In genomic region chr14:102822311-102822863, GRCh38 we compare ENCODE assay signal across 11 cellular contexts. TPM values are rescaled to one million over a fixed set of nuclear protein-coding genes. Genes with fewer than 3 reads are reported as not detected.
DNase-seq lines count a peak whose midpoint lies in the region; TF ChIP-seq lines count a peak whose summit lies in the region.
"Had no signal": no experiment of that assay in that cellular context is flagged by ENCODE, and none has a peak within 500 bp of the region (broad histone marks: within the 10 kb centered on the region; RNA-seq: fewer than 3 reads in every experiment).

No MANE protein-coding gene starts in this region.

- H3K27me3 Mint-ChIP-seq in activated T-cell treated with anti-CD3 and anti-CD28 coated beads, Interleukin-2, amount 50 U/mL, for 24 hours: no peaks in the 10 kb centered on the region

- peaks cover 0 to 24% (median 11%) of the 10 kb centered on the region in 4 donors for H3K4me1 ChIP-seq in transverse colon

- no peaks in the 10 kb centered on the region for H3K9me3 Mint-ChIP-seq in activated T-cell treated with anti-CD3 and anti-CD28 coated beads, Interleukin-2, amount 50 U/mL, for 24 hours

- H3K4me1 Mint-ChIP-seq in activated T-cell treated with anti-CD3 and anti-CD28 coated beads, Interleukin-2, amount 50 U/mL, for 24 hours (ENCODE audit: low read depth): peaks cover 93% of the 10 kb centered on the region

- H3K4me3 Mint-ChIP-seq in activated T-cell treated with anti-CD3 and anti-CD28 coated beads, Interleukin-2, amount 50 U/mL, for 24 hours: peak overlapping the region; percentile 65

- in situ Hi-C loops in transverse colon (cut with MboI; ENCODE audit: low pct_ligation_motif_present in 1 of 4, low pct_unique_long_range_greater_than_20kb in 1 of 4, low sequenced_read_pairs in 3 of 4): no loop called here

- intact Hi-C loops in transverse colon (cut with DNase I; ENCODE audit: low total_unique reads): no loop called here

- no peaks in the 10 kb centered on the region for H3K36me3 ChIP-seq in transverse colon

- TF ChIP-seq POLR2A in transverse colon (IDR thresholded peaks at IDR 0.05): no peak

- 76 to 84% methylated on average over 5 to 10 of the region's 10 CpGs for WGBS in transverse colon (ENCODE audit: low coverage in 1 of 2), 2 donors

- no peak overlapping the region for H3K4me3 ChIP-seq in transverse colon

- H3K27ac ChIP-seq in transverse colon: peak overlapping the region in 2 of 4 donors; percentile 22 to 55

- CTCF ChIA-PET in HEK293T (lab: Yijun Ruan, JAX): no interaction called here

- no peak for TF ChIP-seq CTCF in transverse colon (IDR thresholded peaks at IDR 0.05)

- no peak for TF ChIP-seq EP300 in transverse colon (IDR thresholded peaks at IDR 0.05; ENCODE audit: low read depth)

- H3K36me3 Mint-ChIP-seq in activated T-cell treated with anti-CD3 and anti-CD28 coated beads, Interleukin-2, amount 50 U/mL, for 24 hours (ENCODE audit: low read depth): peaks cover 77% of the 10 kb centered on the region

- H3K9me3 ChIP-seq in transverse colon: no peaks in the 10 kb centered on the region

- H3K27ac Mint-ChIP-seq in activated T-cell treated with anti-CD3 and anti-CD28 coated beads, Interleukin-2, amount 50 U/mL, for 24 hours: peak overlapping the region; percentile 96

- POLR2A ChIA-PET in HEK293T (lab: Yijun Ruan, JAX): no interaction called here

- H3K27me3 ChIP-seq in transverse colon: no peaks in the 10 kb centered on the region

- peak; percentile 55 for DNase-seq in stimulated activated naive CD4-positive, alpha-beta T cell treated with Interleukin-2 at 50 U/mL for 16 hours (lab: John Stamatoyannopoulos, UW)
- DNase-seq in stimulated activated naive CD4-positive, alpha-beta T cell (lab: John Stamatoyannopoulos, UW): no peak
- DNase-seq in activated T-cell treated with anti-CD3 and anti-CD28 coated beads, Interleukin-2, amount 50 U/mL, for 24 hours: peak; percentile 71
- DNase-seq in stimulated activated CD4-positive, alpha-beta T cell treated with anti-CD3 and anti-CD28 coated beads, Interleukin-12 subunit alpha, Interleukin-12 subunit beta, amount 100 ng/mL, for 4 hours: peak; percentile 43
- DNase-seq in HEK293T (ENCODE audit: extremely low spot score) (no peak), KG1 (lab: John Stamatoyannopoulos, UW) (no peak), OCI-M2 (lab: John Stamatoyannopoulos, UW; ENCODE audit: unreplicated experiment) (no peak), transverse colon (no peak)
- DNase-seq: DND-41, GOT3, nucleus accumbens had no signal

TF ChIP-seq in HEK293T, 16 proteins besides CTCF, POLR2A, EP300 and RAD21:
- no peak for TF ChIP-seq ZNF384 (IDR thresholded peaks at IDR 0.05)
- no peak for TF ChIP-seq LEF1 (IDR thresholded peaks at IDR 0.05; ENCODE audit: borderline replicate concordance)
- TF ChIP-seq TARDBP (IDR thresholded peaks at IDR 0.05): no peak
- no peak for TF ChIP-seq PKNOX1 (IDR thresholded peaks at IDR 0.05)
- TF ChIP-seq L3MBTL2 (conservative IDR thresholded peaks at IDR 0.05): no peak
- no peak for TF ChIP-seq HDGF (IDR thresholded peaks at IDR 0.05; ENCODE audit: borderline replicate concordance)
- TF ChIP-seq CTBP1 (IDR thresholded peaks at IDR 0.05; ENCODE audit: borderline replicate concordance): no peak
- no peak for TF ChIP-seq FOXM1 (IDR thresholded peaks at IDR 0.05; ENCODE audit: borderline replicate concordance)
- no peak for TF ChIP-seq SP1 (IDR thresholded peaks at IDR 0.05)
- no peak for TF ChIP-seq ARNT (IDR thresholded peaks at IDR 0.05)
- TF ChIP-seq FOXK2 (IDR thresholded peaks at IDR 0.05): no peak

RNA-seq across cellular contexts. Expression of gene TRAF3, which starts 45.1 kb away (rescaled TPM):
- total RNA-seq in transverse colon: 10 to 100 TPM; 18.7 to 28.9 (median 25.0) TPM

Comparison
In these comparisons a context has a peak if more than half of its experiments do, and no peak if none do; other contexts are left out.
1. DNase-seq: peak in stimulated activated naive CD4-positive, alpha-beta T cell treated with Interleukin-2 at 50 U/mL for 16 hours (single experiment), activated T-cell treated with anti-CD3 and anti-CD28 coated beads, Interleukin-2, amount 50 U/mL, for 24 hours (single experiment) and stimulated activated CD4-positive, alpha-beta T cell treated with anti-CD3 and anti-CD28 coated beads, Interleukin-12 subunit alpha, Interleukin-12 subunit beta, amount 100 ng/mL, for 4 hours (single experiment); none in stimulated activated naive CD4-positive, alpha-beta T cell (0 of 6), HEK293T (single experiment), KG1 (single experiment), OCI-M2 (single experiment) and transverse colon (single experiment).